Comparison of ENCODE assay signal across 1 cellular context in the genomic region with DNA sequence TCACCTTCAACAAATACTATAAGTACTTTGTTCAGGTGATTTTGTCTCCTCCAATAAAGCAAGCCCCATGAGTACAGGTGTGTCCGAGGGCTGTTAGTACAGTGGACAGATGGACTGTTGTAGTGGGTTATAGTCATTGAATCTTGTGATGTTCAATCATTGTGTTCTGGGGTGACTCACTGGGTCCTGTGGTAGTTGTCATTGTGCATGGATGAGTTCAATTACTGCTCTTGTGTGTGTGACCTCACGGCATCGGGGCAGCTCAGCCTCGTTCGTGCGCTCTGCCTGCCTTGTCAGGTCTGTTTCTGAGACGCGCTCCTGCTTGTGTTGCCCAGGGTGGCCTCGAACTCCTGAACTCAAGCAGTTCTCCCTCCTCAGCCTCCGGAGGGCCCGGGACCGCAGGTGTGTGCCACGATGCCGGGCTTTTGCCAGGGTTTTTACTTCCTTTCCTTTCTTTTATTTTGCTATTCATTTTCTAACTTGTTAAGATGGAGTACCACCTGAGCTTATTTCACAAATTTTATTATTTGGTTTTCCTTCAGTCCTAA.
TF ChIP-seq lines count a peak whose summit lies in the region.

No MANE protein-coding gene starts in this region.

TF ChIP-seq in WTC11, 78 proteins besides CTCF, POLR2A, EP300 and RAD21:
- no peak for TF ChIP-seq CREM (CRISPR knock-in tag; IDR thresholded peaks at IDR 0.05)
- TF ChIP-seq FOXK1 (CRISPR knock-in tag; IDR thresholded peaks at IDR 0.05) = no peak
- TF ChIP-seq, protein P1, sequence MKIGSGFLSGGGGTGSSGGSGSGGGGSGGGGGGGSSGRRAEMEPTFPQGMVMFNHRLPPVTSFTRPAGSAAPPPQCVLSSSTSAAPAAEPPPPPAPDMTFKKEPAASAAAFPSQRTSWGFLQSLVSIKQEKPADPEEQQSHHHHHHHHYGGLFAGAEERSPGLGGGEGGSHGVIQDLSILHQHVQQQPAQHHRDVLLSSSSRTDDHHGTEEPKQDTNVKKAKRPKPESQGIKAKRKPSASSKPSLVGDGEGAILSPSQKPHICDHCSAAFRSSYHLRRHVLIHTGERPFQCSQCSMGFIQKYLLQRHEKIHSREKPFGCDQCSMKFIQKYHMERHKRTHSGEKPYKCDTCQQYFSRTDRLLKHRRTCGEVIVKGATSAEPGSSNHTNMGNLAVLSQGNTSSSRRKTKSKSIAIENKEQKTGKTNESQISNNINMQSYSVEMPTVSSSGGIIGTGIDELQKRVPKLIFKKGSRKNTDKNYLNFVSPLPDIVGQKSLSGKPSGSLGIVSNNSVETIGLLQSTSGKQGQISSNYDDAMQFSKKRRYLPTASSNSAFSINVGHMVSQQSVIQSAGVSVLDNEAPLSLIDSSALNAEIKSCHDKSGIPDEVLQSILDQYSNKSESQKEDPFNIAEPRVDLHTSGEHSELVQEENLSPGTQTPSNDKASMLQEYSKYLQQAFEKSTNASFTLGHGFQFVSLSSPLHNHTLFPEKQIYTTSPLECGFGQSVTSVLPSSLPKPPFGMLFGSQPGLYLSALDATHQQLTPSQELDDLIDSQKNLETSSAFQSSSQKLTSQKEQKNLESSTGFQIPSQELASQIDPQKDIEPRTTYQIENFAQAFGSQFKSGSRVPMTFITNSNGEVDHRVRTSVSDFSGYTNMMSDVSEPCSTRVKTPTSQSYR (CRISPR knock-in tag; IDR thresholded peaks at IDR 0.05) = no peak
- no peak for TF ChIP-seq NFATC4 (CRISPR knock-in tag; IDR thresholded peaks at IDR 0.05)
- no peak for TF ChIP-seq NR1H2 (CRISPR knock-in tag; IDR thresholded peaks at IDR 0.05)
- TF ChIP-seq, protein P2, sequence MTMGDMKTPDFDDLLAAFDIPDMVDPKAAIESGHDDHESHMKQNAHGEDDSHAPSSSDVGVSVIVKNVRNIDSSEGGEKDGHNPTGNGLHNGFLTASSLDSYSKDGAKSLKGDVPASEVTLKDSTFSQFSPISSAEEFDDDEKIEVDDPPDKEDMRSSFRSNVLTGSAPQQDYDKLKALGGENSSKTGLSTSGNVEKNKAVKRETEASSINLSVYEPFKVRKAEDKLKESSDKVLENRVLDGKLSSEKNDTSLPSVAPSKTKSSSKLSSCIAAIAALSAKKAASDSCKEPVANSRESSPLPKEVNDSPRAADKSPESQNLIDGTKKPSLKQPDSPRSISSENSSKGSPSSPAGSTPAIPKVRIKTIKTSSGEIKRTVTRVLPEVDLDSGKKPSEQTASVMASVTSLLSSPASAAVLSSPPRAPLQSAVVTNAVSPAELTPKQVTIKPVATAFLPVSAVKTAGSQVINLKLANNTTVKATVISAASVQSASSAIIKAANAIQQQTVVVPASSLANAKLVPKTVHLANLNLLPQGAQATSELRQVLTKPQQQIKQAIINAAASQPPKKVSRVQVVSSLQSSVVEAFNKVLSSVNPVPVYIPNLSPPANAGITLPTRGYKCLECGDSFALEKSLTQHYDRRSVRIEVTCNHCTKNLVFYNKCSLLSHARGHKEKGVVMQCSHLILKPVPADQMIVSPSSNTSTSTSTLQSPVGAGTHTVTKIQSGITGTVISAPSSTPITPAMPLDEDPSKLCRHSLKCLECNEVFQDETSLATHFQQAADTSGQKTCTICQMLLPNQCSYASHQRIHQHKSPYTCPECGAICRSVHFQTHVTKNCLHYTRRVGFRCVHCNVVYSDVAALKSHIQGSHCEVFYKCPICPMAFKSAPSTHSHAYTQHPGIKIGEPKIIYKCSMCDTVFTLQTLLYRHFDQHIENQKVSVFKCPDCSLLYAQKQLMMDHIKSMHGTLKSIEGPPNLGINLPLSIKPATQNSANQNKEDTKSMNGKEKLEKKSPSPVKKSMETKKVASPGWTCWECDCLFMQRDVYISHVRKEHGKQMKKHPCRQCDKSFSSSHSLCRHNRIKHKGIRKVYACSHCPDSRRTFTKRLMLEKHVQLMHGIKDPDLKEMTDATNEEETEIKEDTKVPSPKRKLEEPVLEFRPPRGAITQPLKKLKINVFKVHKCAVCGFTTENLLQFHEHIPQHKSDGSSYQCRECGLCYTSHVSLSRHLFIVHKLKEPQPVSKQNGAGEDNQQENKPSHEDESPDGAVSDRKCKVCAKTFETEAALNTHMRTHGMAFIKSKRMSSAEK (CRISPR knock-in tag; IDR thresholded peaks at IDR 0.05; ENCODE audit: borderline replicate concordance) = no peak
- TF ChIP-seq ZNF232 (CRISPR knock-in tag; IDR thresholded peaks at IDR 0.05) = no peak
- TF ChIP-seq E2F5 (CRISPR knock-in tag; IDR thresholded peaks at IDR 0.05) = no peak
- TF ChIP-seq SMAD3 (CRISPR knock-in tag; IDR thresholded peaks at IDR 0.05; ENCODE audit: borderline replicate concordance) = no peak
- TF ChIP-seq, protein P3, sequence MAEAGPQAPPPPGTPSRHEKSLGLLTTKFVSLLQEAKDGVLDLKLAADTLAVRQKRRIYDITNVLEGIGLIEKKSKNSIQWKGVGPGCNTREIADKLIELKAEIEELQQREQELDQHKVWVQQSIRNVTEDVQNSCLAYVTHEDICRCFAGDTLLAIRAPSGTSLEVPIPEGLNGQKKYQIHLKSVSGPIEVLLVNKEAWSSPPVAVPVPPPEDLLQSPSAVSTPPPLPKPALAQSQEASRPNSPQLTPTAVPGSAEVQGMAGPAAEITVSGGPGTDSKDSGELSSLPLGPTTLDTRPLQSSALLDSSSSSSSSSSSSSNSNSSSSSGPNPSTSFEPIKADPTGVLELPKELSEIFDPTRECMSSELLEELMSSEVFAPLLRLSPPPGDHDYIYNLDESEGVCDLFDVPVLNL (CRISPR knock-in tag; IDR thresholded peaks at IDR 0.05; ENCODE audit: borderline replicate concordance, low read depth) = no peak
- TF ChIP-seq, protein P4, sequence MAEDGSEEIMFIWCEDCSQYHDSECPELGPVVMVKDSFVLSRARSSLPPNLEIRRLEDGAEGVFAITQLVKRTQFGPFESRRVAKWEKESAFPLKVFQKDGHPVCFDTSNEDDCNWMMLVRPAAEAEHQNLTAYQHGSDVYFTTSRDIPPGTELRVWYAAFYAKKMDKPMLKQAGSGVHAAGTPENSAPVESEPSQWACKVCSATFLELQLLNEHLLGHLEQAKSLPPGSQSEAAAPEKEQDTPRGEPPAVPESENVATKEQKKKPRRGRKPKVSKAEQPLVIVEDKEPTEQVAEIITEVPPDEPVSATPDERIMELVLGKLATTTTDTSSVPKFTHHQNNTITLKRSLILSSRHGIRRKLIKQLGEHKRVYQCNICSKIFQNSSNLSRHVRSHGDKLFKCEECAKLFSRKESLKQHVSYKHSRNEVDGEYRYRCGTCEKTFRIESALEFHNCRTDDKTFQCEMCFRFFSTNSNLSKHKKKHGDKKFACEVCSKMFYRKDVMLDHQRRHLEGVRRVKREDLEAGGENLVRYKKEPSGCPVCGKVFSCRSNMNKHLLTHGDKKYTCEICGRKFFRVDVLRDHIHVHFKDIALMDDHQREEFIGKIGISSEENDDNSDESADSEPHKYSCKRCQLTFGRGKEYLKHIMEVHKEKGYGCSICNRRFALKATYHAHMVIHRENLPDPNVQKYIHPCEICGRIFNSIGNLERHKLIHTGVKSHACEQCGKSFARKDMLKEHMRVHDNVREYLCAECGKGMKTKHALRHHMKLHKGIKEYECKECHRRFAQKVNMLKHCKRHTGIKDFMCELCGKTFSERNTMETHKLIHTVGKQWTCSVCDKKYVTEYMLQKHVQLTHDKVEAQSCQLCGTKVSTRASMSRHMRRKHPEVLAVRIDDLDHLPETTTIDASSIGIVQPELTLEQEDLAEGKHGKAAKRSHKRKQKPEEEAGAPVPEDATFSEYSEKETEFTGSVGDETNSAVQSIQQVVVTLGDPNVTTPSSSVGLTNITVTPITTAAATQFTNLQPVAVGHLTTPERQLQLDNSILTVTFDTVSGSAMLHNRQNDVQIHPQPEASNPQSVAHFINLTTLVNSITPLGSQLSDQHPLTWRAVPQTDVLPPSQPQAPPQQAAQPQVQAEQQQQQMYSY (CRISPR knock-in tag; IDR thresholded peaks at IDR 0.05) = no peak
- TF ChIP-seq ZNF512 (CRISPR knock-in tag; IDR thresholded peaks at IDR 0.05; ENCODE audit: borderline replicate concordance) = no peak
- TF ChIP-seq ZSCAN18 (CRISPR knock-in tag; IDR thresholded peaks at IDR 0.05) = no peak
- no peak for TF ChIP-seq ZNF121 (CRISPR knock-in tag; IDR thresholded peaks at IDR 0.05)
- no peak for TF ChIP-seq ZNF219 (CRISPR knock-in tag; IDR thresholded peaks at IDR 0.05; ENCODE audit: borderline replicate concordance)
